29 cellular contexts compared by ENCODE assay signal in the genomic region with DNA sequence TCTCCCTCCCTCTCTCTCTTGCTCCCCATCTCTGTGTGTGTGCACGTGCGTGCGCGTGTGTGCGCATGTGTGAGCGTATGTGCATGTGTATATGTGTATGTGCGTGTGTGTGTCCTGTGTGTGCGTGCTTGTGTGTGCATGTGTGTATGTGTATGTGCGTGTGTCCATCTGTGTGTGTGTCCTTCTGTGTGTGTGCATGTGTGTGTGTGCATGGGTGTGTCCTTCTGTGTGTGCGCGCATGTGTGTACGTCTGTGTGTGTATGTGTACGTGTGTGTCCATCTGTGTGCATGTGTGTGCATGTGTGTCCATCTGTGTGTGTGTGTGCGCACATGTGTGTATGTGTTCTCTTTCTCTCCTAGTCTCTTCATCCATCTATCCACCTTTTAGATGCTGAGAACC. TPM values are rescaled to one million over a fixed set of nuclear protein-coding genes. Genes with fewer than 3 reads are reported as not detected.
"Had no signal": no experiment of that assay in that cellular context is flagged by ENCODE, and none has a peak within 500 bp of the region (broad histone marks: within the 10 kb centered on the region; RNA-seq: fewer than 3 reads in every experiment).

No MANE protein-coding gene starts in this region.

- H3K4me3 ChIP-seq: coronary artery, esophagus muscularis mucosa, gastroesophageal sphincter, heart left ventricle, hepatocyte, left lung, mucosa of descending colon, smooth muscle cell, suprapubic skin, thyroid gland had no signal

- DNase-seq: dermis blood vessel endothelial cell; effector memory CD4-positive, alpha-beta T cell; foreskin keratinocyte; kidney; left lung; mesenchymal stem cell; mucosa of descending colon; naive B cell; stimulated activated CD4-positive, alpha-beta T cell treated with anti-CD3 and anti-CD28 coated beads, Interleukin-12 subunit alpha, Interleukin-12 subunit beta, amount 100 ng/mL, for 4 hours; stimulated activated CD4-positive, alpha-beta T cell treated with anti-CD3 and anti-CD28 coated beads, Interleukin-1b, Interleukin-23, amount 100 ng/mL, for 48 hours; stimulated activated CD4-positive, alpha-beta T cell treated with anti-CD3 and anti-CD28 coated beads, Interleukin-4, amount 100 ng/mL, for 1 hour; stimulated activated CD8-positive, alpha-beta memory T cell treated with anti-CD3 and anti-CD28 coated beads, Interleukin-4, amount 100 ng/mL, for 48 hours; stimulated activated naive CD4-positive, alpha-beta T cell; stimulated activated naive CD8-positive, alpha-beta T cell treated with anti-CD3 and anti-CD28 coated beads, Interleukin-15, amount 100 ng/mL, for 72 hours; thyroid gland; trophoblast cell had no signal

- FAIRE-seq: endothelial cell of umbilical vein, kidney had no signal

- ATAC-seq: foreskin keratinocyte; gastroesophageal sphincter; heart left ventricle; left lung; mucosa of descending colon; sciatic nerve; stimulated activated naive CD8-positive, alpha-beta T cell treated with anti-CD3 and anti-CD28 coated beads, Interleukin-15, amount 100 ng/mL, for 72 hours had no signal

- H3K36me3 ChIP-seq: heart left ventricle, left lung, suprapubic skin, thyroid gland had no signal

RNA-seq across cellular contexts. Expression of a gene that starts 12.2 kb away (rescaled TPM):
- total RNA-seq: endothelial cell of umbilical vein; epithelial cell of proximal tubule; lung microvascular endothelial cell; natural killer cell treated with Interleukin-12 subunit alpha and Interleukin-12 subunit beta and Interleukin-15 and Interleukin-18, amount 100 ng/mL, for 72 hours; sciatic nerve had no signal
- polyA plus RNA-seq: endothelial cell of umbilical vein, fibroblast of lung had no signal

RNA-seq across cellular contexts. Expression of a gene that starts 40.1 kb away (rescaled TPM):
- total RNA-seq: dermis blood vessel endothelial cell; natural killer cell treated with Interleukin-12 subunit alpha and Interleukin-12 subunit beta and Interleukin-15 and Interleukin-18, amount 100 ng/mL, for 72 hours had no signal
- polyA plus RNA-seq: endothelial cell of umbilical vein had no signal
